In the genomic region with DNA sequence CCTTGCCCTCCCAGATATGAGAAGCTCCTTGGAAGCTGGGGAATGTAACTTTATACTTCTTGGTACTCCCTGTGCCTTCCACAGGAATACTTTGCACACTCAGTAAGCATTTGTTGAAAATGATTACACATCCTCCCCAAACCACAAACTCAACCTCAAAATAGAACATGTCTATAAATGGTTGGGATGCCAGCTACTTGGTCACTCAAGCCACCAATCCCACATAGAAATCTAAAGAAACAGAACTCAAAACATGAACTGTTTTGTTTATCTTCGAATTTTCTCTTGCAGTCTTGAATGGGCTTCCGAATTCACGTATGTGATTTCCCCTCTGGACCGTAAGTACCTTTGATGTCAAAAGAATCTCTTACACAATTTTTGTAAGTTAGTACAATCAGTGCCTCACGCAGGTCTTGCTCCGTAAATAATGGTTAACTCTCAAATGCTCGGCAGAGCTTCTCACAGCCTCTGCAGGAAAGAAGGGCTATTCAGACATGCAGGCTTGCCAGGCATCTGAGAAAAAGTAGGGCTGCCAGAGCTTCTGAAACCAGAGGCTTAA, we compare ENCODE assay signal across 8 cellular contexts. TPM values are rescaled to one million over a fixed set of nuclear protein-coding genes. Genes with fewer than 3 reads are reported as not detected.
A peak's percentile ranks its signal among the peaks of the same experiment; 100 is the strongest.
DNase-seq lines count a peak whose midpoint lies in the region; ATAC-seq and TF ChIP-seq lines count a peak whose summit lies in the region.

No MANE protein-coding gene starts in this region.

- no peaks in the 10 kb centered on the region for H3K27me3 ChIP-seq in KMS-11 (ENCODE audit: insufficient read depth, low read depth)

- peak overlapping the region; percentile 99 for H3K4me3 ChIP-seq in KMS-11 (IDR thresholded peaks at IDR 0.05; ENCODE audit: insufficient read depth, low read depth, low read length)

- H3K27ac Mint-ChIP-seq in MCF 10A (ENCODE audit: low read depth, unreplicated experiment) = peak overlapping the region; percentile 52
- H3K27ac Mint-ChIP-seq in Calu3 (ENCODE audit: unreplicated experiment) = no peak overlapping the region

- CTCF ChIA-PET in MCF 10A (lab: Yijun Ruan, JAX) = interaction anchor here (0.6 to 1.5 kb wide), 6 partner anchors 52 to 131 kb away, joined by 3 to 5 read pairs (median 3); partner anchors contain the start of gene PSRC1
- CTCF ChIA-PET in Calu3 (lab: Charles Lee) = no interaction called here

- peaks cover 7% of the 10 kb centered on the region for H3K36me3 Mint-ChIP-seq in MCF 10A (ENCODE audit: insufficient read depth, unreplicated experiment)
- H3K36me3 Mint-ChIP-seq in Calu3 (ENCODE audit: insufficient read depth, unreplicated experiment) = no peaks in the 10 kb centered on the region

- H3K4me1 Mint-ChIP-seq in MCF 10A (ENCODE audit: insufficient read depth, unreplicated experiment) (peaks cover 34% of the 10 kb centered on the region), Calu3 (ENCODE audit: low read depth, unreplicated experiment) (peaks cover 9% of the 10 kb centered on the region)

- H3K4me3 Mint-ChIP-seq in MCF 10A (ENCODE audit: unreplicated experiment) (peak overlapping the region; percentile 48), Calu3 (ENCODE audit: low read depth, unreplicated experiment) (no peak overlapping the region)

- peak overlapping the region; percentile 33 for H2AFZ ChIP-seq in KMS-11 (ENCODE audit: low read depth)

- H3K36me3 ChIP-seq in KMS-11 (ENCODE audit: insufficient read depth) = no peaks in the 10 kb centered on the region

- H3K4me2 ChIP-seq in KMS-11 = peak overlapping the region; percentile 83

- peak overlapping the region; percentile 66 for H3K27ac ChIP-seq in KMS-11

- TF ChIP-seq CTCF in KMS-11 (conservative IDR thresholded peaks at IDR 0.05; ENCODE audit: low read depth, low read length) (no peak), MCF 10A (IDR thresholded peaks at IDR 0.05; ENCODE audit: unreplicated experiment) (no peak), Calu3 (IDR thresholded peaks at IDR 0.05; ENCODE audit: unreplicated experiment) (no peak)

- BruUV-seq in MCF 10A (replicated peaks; lab: Mats Ljungman, UMichigan) = no TSS peak
- BruUV-seq in Calu3 (replicated peaks; lab: Mats Ljungman, UMichigan) = no TSS peak

- in situ Hi-C loops in ACHN (cut with HindIII; ENCODE audit: low pct_ligation_motif_present, low pct_unique_long_range_greater_than_20kb, low sequenced_read_pairs) = no loop called here

- peaks cover 59% of the 10 kb centered on the region for H3K4me1 ChIP-seq in KMS-11 (ENCODE audit: low read depth, poor library complexity, severe bottlenecking)

- no peak for ATAC-seq in HG03520 (IDR thresholded peaks at IDR 0.05; ENCODE audit: unreplicated experiment)
- no peak for ATAC-seq in HG03469 (IDR thresholded peaks at IDR 0.05; ENCODE audit: unreplicated experiment)

- DNase-seq in ACHN (peak; percentile 87), MCF 10A (ENCODE audit: unreplicated experiment) (peak; percentile 64), midbrain (lab: John Stamatoyannopoulos, UW) (peak; percentile 41), Calu3 (no peak), NCI-H510A treated with DMSO at 0.1 percent for 48 hours (lab: John Stamatoyannopoulos, UW) (no peak)

- intact Hi-C loops in MCF 10A (cut with micrococcal nuclease) (no loop called here), Calu3 (cut with micrococcal nuclease; ENCODE audit: unreplicated experiment) (no loop called here)

- POLR2A ChIA-PET in MCF 10A (lab: Yijun Ruan, JAX) = interaction anchor here (0.6 to 7.1 kb wide), 13 partner anchors 9 to 170 kb away, joined by 3 to 86 read pairs (median 5); partner anchors contain the start of genes MYBPHL, PSRC1 and SORT1

- H3K9me3 Mint-ChIP-seq in MCF 10A (ENCODE audit: unreplicated experiment) = no peaks in the 10 kb centered on the region
- no peaks in the 10 kb centered on the region for H3K9me3 Mint-ChIP-seq in Calu3 (ENCODE audit: low read depth, unreplicated experiment)

- H4K20me1 ChIP-seq in KMS-11 (ENCODE audit: insufficient read depth) = no peaks in the 10 kb centered on the region

- no peaks in the 10 kb centered on the region for H3K27me3 Mint-ChIP-seq in MCF 10A (ENCODE audit: insufficient read depth, unreplicated experiment)
- no peaks in the 10 kb centered on the region for H3K27me3 Mint-ChIP-seq in Calu3 (ENCODE audit: unreplicated experiment)

- no peaks in the 10 kb centered on the region for H3K79me2 ChIP-seq in KMS-11 (ENCODE audit: insufficient read depth, low read depth)

- peak overlapping the region; percentile 28 for H3K9ac ChIP-seq in KMS-11

RNA-seq across cellular contexts. Expression of gene SORT1, which starts 26.9 kb away (rescaled TPM):
- 13.3 TPM in 2 replicates for total RNA-seq in MCF 10A (2022)
- total RNA-seq in Calu3 (2022) = 46.3 and 68.2 TPM in 2 replicates

RNA-seq across cellular contexts. Expression of gene PSMA5, which starts 55.5 kb away (rescaled TPM):
- total RNA-seq in MCF 10A (2022) = 109 and 113 TPM in 2 replicates
- 108 and 121 TPM in 2 replicates for total RNA-seq in Calu3 (2022)

Comparison
In these comparisons a context has a peak if more than half of its experiments do, and no peak if none do; other contexts are left out.
1. DNase-seq: peak in ACHN (single experiment), MCF 10A (single experiment) and midbrain (single experiment); none in Calu3 (single experiment) and NCI-H510A treated with DMSO at 0.1 percent for 48 hours (single experiment).